8 cellular contexts compared by ENCODE assay signal in genomic region chr7:908919-909357, GRCh38. TPM values are rescaled to one million over a fixed set of nuclear protein-coding genes. Genes with fewer than 3 reads are reported as not detected.
DNase-seq lines count a peak whose midpoint lies in the region; ATAC-seq and TF ChIP-seq lines count a peak whose summit lies in the region.
"Not testable (repeated sequence)": the region's sequence is repeated elsewhere in the genome, so short reads cannot be mapped to it uniquely, and the experiment has no call there.

No MANE protein-coding gene starts in this region.

- H3K36me3 Mint-ChIP-seq in naive thymus-derived CD4-positive, alpha-beta T cell; stimulated activated memory B cell treated with anti-CD40 and anti-IgM and Interleukin-4, amounts not matched to agents 10 μg/mL and 1 μg/mL and 100 μg/mL, for 72 hours: not testable (repeated sequence)

- not testable (repeated sequence) for H3K4me2 ChIP-seq in DND-41 (ENCODE audit: insufficient read depth, low read length)
- 0 out of 2 replicates have a peak overlapping the region, but pooled peaks have one; percentile 48 for H3K4me2 ChIP-seq in SK-N-SH

- not testable (repeated sequence) for H3K27me3 ChIP-seq in DND-41 (ENCODE audit: insufficient read depth, low read length, poor library complexity); SK-N-SH (ENCODE audit: insufficient read depth); naive thymus-derived CD4-positive, alpha-beta T cell (ENCODE audit: control insufficient read depth in 2 of 2, insufficient read depth in 2 of 2, low read length in 2 of 2)

- not testable (repeated sequence) for H3K9me2 ChIP-seq in SK-N-SH

- not testable (repeated sequence) for H3K36me3 ChIP-seq in DND-41 (ENCODE audit: insufficient read depth, low read length); SK-N-SH (replicated peaks in 1 of 2; ENCODE audit: control insufficient read depth in 1 of 2, insufficient read depth in 2 of 2, low read length in 1 of 2); naive thymus-derived CD4-positive, alpha-beta T cell (ENCODE audit: control insufficient read depth in 2 of 3, insufficient read depth in 3 of 3, low read length in 3 of 3)

- TF ChIP-seq RAD21 in SK-N-SH (IDR thresholded peaks at IDR 0.05; ENCODE audit: low read length) = peak; percentile 83

- WGBS in SK-N-SH (ENCODE audit: low lambda C conversion rate) = 0% methylated on average over 2 of the region's 48 CpGs

- not testable (repeated sequence) for H3F3A ChIP-seq in SK-N-SH (replicated peaks; ENCODE audit: insufficient read depth)

- H3K9ac ChIP-seq in DND-41 (ENCODE audit: low read depth, low read length); SK-N-SH: not testable (repeated sequence)

- peaks cover 0 to 13% (median 10%) of the 10 kb centered on the region in 7 donors for H3K4me1 Mint-ChIP-seq in naive thymus-derived CD4-positive, alpha-beta T cell
- peaks cover 24% of the 10 kb centered on the region for H3K4me1 Mint-ChIP-seq in stimulated activated memory B cell treated with anti-CD40 and anti-IgM and Interleukin-4, amounts not matched to agents 10 μg/mL and 1 μg/mL and 100 μg/mL, for 72 hours

- H4K20me1 ChIP-seq in DND-41 (ENCODE audit: insufficient read depth, low read length); SK-N-SH (ENCODE audit: insufficient read depth): not testable (repeated sequence)

- TF ChIP-seq EP300 in SK-N-SH (IDR thresholded peaks at IDR 0.05; ENCODE audit: borderline replicate concordance in 1 of 2, low read depth in 1 of 2, low read length in 1 of 2) = not testable (repeated sequence)

- not testable (repeated sequence) for H2AFZ ChIP-seq in DND-41 (ENCODE audit: low read depth, low read length); SK-N-SH (ENCODE audit: low read depth)

- not testable (repeated sequence) for H3K27me3 Mint-ChIP-seq in naive thymus-derived CD4-positive, alpha-beta T cell; stimulated activated memory B cell treated with anti-CD40 and anti-IgM and Interleukin-4, amounts not matched to agents 10 μg/mL and 1 μg/mL and 100 μg/mL, for 72 hours

- not testable (repeated sequence) for H3K27ac Mint-ChIP-seq in naive thymus-derived CD4-positive, alpha-beta T cell; stimulated activated memory B cell treated with anti-CD40 and anti-IgM and Interleukin-4, amounts not matched to agents 10 μg/mL and 1 μg/mL and 100 μg/mL, for 72 hours

- not testable (repeated sequence) for H3K79me2 ChIP-seq in DND-41 (ENCODE audit: insufficient read depth, low read length); SK-N-SH (ENCODE audit: insufficient read depth)

- H3K4me3 Mint-ChIP-seq in naive thymus-derived CD4-positive, alpha-beta T cell = peak overlapping the region in 3 of 10 donors; percentile 55 to 75 (median 57)
- not testable (repeated sequence) for H3K4me3 Mint-ChIP-seq in stimulated activated memory B cell treated with anti-CD40 and anti-IgM and Interleukin-4, amounts not matched to agents 10 μg/mL and 1 μg/mL and 100 μg/mL, for 72 hours

- H3K4me1 ChIP-seq in DND-41 (ENCODE audit: insufficient read depth, low read length) = not testable (repeated sequence)
- peaks cover 5 to 11% of the 10 kb centered on the region in 2 experiments; a peak in 3 of 4 replicates for H3K4me1 ChIP-seq in SK-N-SH (ENCODE audit: control insufficient read depth in 1 of 2, insufficient read depth in 2 of 2, low read depth in 1 of 2, low read length in 1 of 2)
- peaks cover 0 to 11% of the 10 kb centered on the region in 2 donors for H3K4me1 ChIP-seq in naive thymus-derived CD4-positive, alpha-beta T cell (ENCODE audit: control insufficient read depth in 2 of 2, insufficient read depth in 2 of 2, low read length in 2 of 2)

- H3K27ac ChIP-seq in DND-41 (ENCODE audit: low read length); SK-N-SH (ENCODE audit: low read depth in 2 of 2, low read length in 1 of 2); naive thymus-derived CD4-positive, alpha-beta T cell (ENCODE audit: low read depth, low read length): not testable (repeated sequence)

- not testable (repeated sequence) for H3K9me3 Mint-ChIP-seq in naive thymus-derived CD4-positive, alpha-beta T cell; stimulated activated memory B cell treated with anti-CD40 and anti-IgM and Interleukin-4, amounts not matched to agents 10 μg/mL and 1 μg/mL and 100 μg/mL, for 72 hours

- intact Hi-C loops in naive thymus-derived CD4-positive, alpha-beta T cell (cut with micrococcal nuclease) = loop anchor here (1.0 kb wide), 5 partner anchors 14 to 156 kb away; partner anchors contain the start of genes ADAP1 (in 2 of the 2) and COX19 (in 1 of the 2)

- ATAC-seq in DND-41 (ENCODE audit: insufficient read depth, low read depth) = not testable (repeated sequence)
- peak; percentile 72 for ATAC-seq in GM21737 (IDR thresholded peaks at IDR 0.05; ENCODE audit: unreplicated experiment)
- peak; percentile 79 for ATAC-seq in naive thymus-derived CD4-positive, alpha-beta T cell
- peak; percentile 69 for ATAC-seq in stimulated activated memory B cell treated with anti-CD40 and anti-IgM and Interleukin-4, amounts not matched to agents 10 μg/mL and 1 μg/mL and 100 μg/mL, for 72 hours

- CTCF ChIA-PET in SK-N-SH (lab: Yijun Ruan, JAX) = interaction anchor here (0.6 to 4.7 kb wide), 40 partner anchors 9 to 327 kb away, joined by 3 to 99 read pairs (median 6); partner anchors contain the start of genes ADAP1, COX19, CYP2W1 and GPER1
- CTCF ChIA-PET in naive thymus-derived CD4-positive, alpha-beta T cell (lab: Charles Lee) = interaction anchor here (0.9 to 2.3 kb wide), 7 partner anchors 14 to 151 kb away, joined by 3 to 13 read pairs (median 5); no protein-coding TSS in a partner anchor

- not testable (repeated sequence) for DNase-seq in DND-41
- DNase-seq in LHCN-M2 (ENCODE audit: low read depth) = peak; percentile 28
- DNase-seq in SK-N-SH = peak; percentile 99
- peak; percentile 70 for DNase-seq in activated gamma-delta T cell treated with Interleukin-2 at 50 U/mL for 16 hours
- DNase-seq in fibroblast of villous mesenchyme (ENCODE audit: low read depth) = peak; percentile 39
- peak; percentile 38 to 78 (median 55) for DNase-seq in naive thymus-derived CD4-positive, alpha-beta T cell

- peak; percentile 31 for TF ChIP-seq CTCF in DND-41 (IDR thresholded peaks at IDR 0.05; ENCODE audit: borderline replicate concordance, extremely low read depth, low read length, poor library complexity, severe bottlenecking)
- TF ChIP-seq CTCF in SK-N-SH (IDR thresholded peaks at IDR 0.05) = peak; percentile 73
- peak; percentile 80 for TF ChIP-seq CTCF in fibroblast of villous mesenchyme (IDR thresholded peaks at IDR 0.05; ENCODE audit: insufficient read depth, low read depth, low read length)

- not testable (repeated sequence) for H3K9me3 ChIP-seq in DND-41 (ENCODE audit: insufficient read depth, low read length, severe bottlenecking); SK-N-SH; naive thymus-derived CD4-positive, alpha-beta T cell (ENCODE audit: control insufficient read depth in 2 of 3, low read length in 3 of 3)

- not testable (repeated sequence) for H3K4me3 ChIP-seq in DND-41 (ENCODE audit: low read depth in 1 of 2, low read length in 2 of 2); naive thymus-derived CD4-positive, alpha-beta T cell (ENCODE audit: low read length)
- H3K4me3 ChIP-seq in SK-N-SH (ENCODE audit: low read depth in 2 of 2, low read length in 1 of 2) (peak overlapping the region in 1 of 2 experiments; percentile 37; a peak in 2 of 4 replicates), fibroblast of villous mesenchyme (ENCODE audit: low read depth, low read length) (peak overlapping the region; percentile 18)

- POLR2A ChIA-PET in SK-N-SH (lab: Yijun Ruan, JAX) = interaction anchor here (0.7 to 1.3 kb wide), 2 partner anchors 8 to 44 kb away, joined by 4 to 6 read pairs; no protein-coding TSS in a partner anchor
- POLR2A ChIA-PET in naive thymus-derived CD4-positive, alpha-beta T cell (lab: Charles Lee) = interaction anchor here (1.0 to 1.9 kb wide), 5 partner anchors 14 to 299 kb away, joined by 3 to 27 read pairs (median 3); partner anchors contain the start of gene ADAP1

TF ChIP-seq in SK-N-SH, 30 proteins besides CTCF, POLR2A, EP300 and RAD21:
- TF ChIP-seq NRF1 (IDR thresholded peaks at IDR 0.05; ENCODE audit: low read depth, low read length) (peak; percentile 37), TEAD4 (IDR thresholded peaks at IDR 0.05; ENCODE audit: borderline replicate concordance, insufficient read depth) (0 out of 2 replicates have a peak, but pooled peaks have one; percentile 28), SMC3 (IDR thresholded peaks at IDR 0.05; ENCODE audit: low read depth, low read length) (peak; percentile 93), ELF1 (IDR thresholded peaks at IDR 0.05) (peak; percentile 68), MXI1 (IDR thresholded peaks at IDR 0.05; ENCODE audit: low read depth, low read length) (peak; percentile 35; the same call in 1 of the 2 replicates)
- TF ChIP-seq, protein P1, sequence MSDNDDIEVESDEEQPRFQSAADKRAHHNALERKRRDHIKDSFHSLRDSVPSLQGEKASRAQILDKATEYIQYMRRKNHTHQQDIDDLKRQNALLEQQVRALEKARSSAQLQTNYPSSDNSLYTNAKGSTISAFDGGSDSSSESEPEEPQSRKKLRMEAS (IDR thresholded peaks at IDR 0.05; ENCODE audit: low read depth) = 0 out of 2 replicates have a peak, but pooled peaks have one; percentile 20

RNA-seq across cellular contexts. Expression of gene GET4, which starts 32.6 kb away (rescaled TPM):
- 28.0 and 33.7 TPM in 2 replicates for total RNA-seq in LHCN-M2 (2014; rRNA removed)
- polyA plus RNA-seq in LHCN-M2 (2012) = 32.6 TPM
- 63.1 and 65.4 TPM in 2 replicates for polyA plus RNA-seq in SK-N-SH (2012; rRNA removed)
- polyA plus RNA-seq in SK-N-SH (2012; cell fraction: cytosol; rRNA removed) = 20.4 and 32.7 TPM in 2 replicates
- polyA plus RNA-seq in SK-N-SH (2012; cell fraction: nucleus; rRNA removed) = 341 and 380 TPM in 2 replicates
- 15.1 and 22.5 TPM in 2 replicates for total RNA-seq in fibroblast of villous mesenchyme
- 10 to 100 TPM; 42.6 to 82.1 (median 52.6) TPM for total RNA-seq in naive thymus-derived CD4-positive, alpha-beta T cell
- 10 to 100 TPM; 20.5 to 38.6 TPM for polyA plus RNA-seq in naive thymus-derived CD4-positive, alpha-beta T cell

RNA-seq across cellular contexts. Expression of gene ADAP1, which starts 45.5 kb away (rescaled TPM):
- 0.19 and 0.57 TPM in 2 replicates for total RNA-seq in LHCN-M2 (2014; rRNA removed)
- polyA plus RNA-seq in LHCN-M2 (2012) = 0.91 TPM
- polyA plus RNA-seq in SK-N-SH (2012; rRNA removed) = 3.2 and 5.4 TPM in 2 replicates
- polyA plus RNA-seq in SK-N-SH (2012; cell fraction: cytosol; rRNA removed) = 2.0 and 2.8 TPM in 2 replicates
- polyA plus RNA-seq in SK-N-SH (2012; cell fraction: nucleus; rRNA removed) = 8.1 and 8.6 TPM in 2 replicates
- 1.3 and 2.3 TPM in 2 replicates for total RNA-seq in fibroblast of villous mesenchyme
- total RNA-seq in naive thymus-derived CD4-positive, alpha-beta T cell = 10 to 100 TPM in 3 of 5 experiments, 1 to 10 TPM in 2; 5.0 to 68.6 (median 17.3) TPM
- polyA plus RNA-seq in naive thymus-derived CD4-positive, alpha-beta T cell = 1 to 10 TPM; 3.8 to 5.5 TPM
